ENCODE assay signal across 8 cellular contexts in the genomic region with DNA sequence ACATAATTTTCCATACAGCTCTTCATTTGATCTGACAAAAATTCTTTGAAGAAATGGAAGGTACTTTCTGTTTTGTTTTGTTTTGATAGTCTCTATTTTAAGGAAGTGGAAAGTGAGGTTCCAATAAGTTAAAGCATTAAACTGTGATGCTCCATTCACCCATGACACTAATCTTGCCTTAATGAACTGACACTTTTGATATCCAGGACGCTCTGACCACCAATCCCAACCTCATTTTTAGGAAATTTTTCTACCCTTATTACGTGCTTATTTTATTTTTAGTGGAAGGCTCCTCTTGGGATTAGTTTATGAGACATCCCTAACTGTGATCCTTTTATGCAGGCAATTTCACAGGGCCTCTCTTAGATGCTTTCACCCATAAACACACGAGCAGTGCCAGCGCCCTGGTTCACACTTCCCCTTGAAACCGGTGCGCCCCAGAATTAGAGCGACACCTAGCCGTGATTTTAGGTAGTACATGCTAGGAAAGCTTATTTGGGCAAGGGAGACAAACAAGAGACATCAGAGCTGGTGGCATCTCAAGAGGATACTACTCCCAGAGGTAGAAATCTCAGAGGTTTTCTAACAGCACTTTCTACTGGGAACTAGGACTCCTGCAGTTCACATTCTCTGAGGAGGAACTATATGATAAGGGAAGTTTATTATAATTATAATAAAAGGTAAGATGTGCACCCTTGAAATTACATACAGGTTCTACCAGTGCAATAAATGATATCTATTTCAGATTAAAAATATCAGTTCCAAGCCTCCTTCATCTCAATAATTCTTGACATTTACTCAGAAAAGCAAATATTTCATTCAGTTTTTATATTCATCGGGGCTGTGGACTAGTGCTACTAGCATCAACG.
DNase-seq lines count a peak whose midpoint lies in the region; ATAC-seq and TF ChIP-seq lines count a peak whose summit lies in the region.

No MANE protein-coding gene starts in this region.

- TF ChIP-seq CTCF in DND-41 (IDR thresholded peaks at IDR 0.05; ENCODE audit: borderline replicate concordance, extremely low read depth, low read length, poor library complexity, severe bottlenecking) (peak; percentile 97), OCI-LY3 (IDR thresholded peaks at IDR 0.05; ENCODE audit: low read depth, low read length) (peak; percentile 93), fibroblast of mammary gland (conservative IDR thresholded peaks at IDR 0.05; ENCODE audit: control insufficient read depth, insufficient read depth, low read depth, low read length) (peak; percentile 92), neural progenitor cell (IDR thresholded peaks at IDR 0.05) (peak; percentile 86)

- H4K20me1 ChIP-seq in DND-41 (ENCODE audit: insufficient read depth, low read length) = no peaks in the 10 kb centered on the region
- H4K20me1 ChIP-seq in OCI-LY3 (ENCODE audit: insufficient read depth, low read length) = no peaks in the 10 kb centered on the region
- no peaks in the 10 kb centered on the region for H4K20me1 ChIP-seq in neural progenitor cell (ENCODE audit: low read depth)

- H3K79me2 ChIP-seq in DND-41 (ENCODE audit: insufficient read depth, low read length) (no peaks in the 10 kb centered on the region), OCI-LY3 (ENCODE audit: low read length) (no peaks in the 10 kb centered on the region), neural progenitor cell (ENCODE audit: low read depth) (no peaks in the 10 kb centered on the region)

- H3K4me3 Mint-ChIP-seq in IgD-negative memory B cell (peak overlapping the region; percentile 9 to 69 (median 62)), neural progenitor cell (no peak overlapping the region)
- peak overlapping the region; percentile 57 for H3K4me3 Mint-ChIP-seq in activated T-cell treated with anti-CD3 and anti-CD28 coated beads, Interleukin-2, amount 50 U/mL, for 4 hours
- peak overlapping the region; percentile 65 to 69 for H3K4me3 Mint-ChIP-seq in stimulated activated naive CD8-positive, alpha-beta T cell treated with anti-CD3 and anti-CD28 coated beads, Interleukin-15, amount 100 ng/mL, for 72 hours

- ATAC-seq in DND-41 (ENCODE audit: insufficient read depth, low read depth) = peak; percentile 96
- peak; percentile 71 for ATAC-seq in GM21619 (IDR thresholded peaks at IDR 0.05; ENCODE audit: unreplicated experiment)
- peak; percentile 85 for ATAC-seq in activated T-cell treated with anti-CD3 and anti-CD28 coated beads, Interleukin-2, amount 50 U/mL, for 4 hours
- peak; percentile 90 for ATAC-seq in stimulated activated naive CD8-positive, alpha-beta T cell treated with anti-CD3 and anti-CD28 coated beads, Interleukin-15, amount 100 ng/mL, for 72 hours

- DNase-seq in DND-41 = peak; percentile 90
- peak; percentile 61 for DNase-seq in activated T-cell treated with anti-CD3 and anti-CD28 coated beads, Interleukin-2, amount 50 U/mL, for 4 hours
- peak; percentile 85 for DNase-seq in fibroblast of mammary gland (ENCODE audit: low read depth)
- peak; percentile 74 for DNase-seq in neural progenitor cell (ENCODE audit: low spot score)
- peak; percentile 77 to 84 for DNase-seq in stimulated activated naive CD8-positive, alpha-beta T cell treated with anti-CD3 and anti-CD28 coated beads, Interleukin-15, amount 100 ng/mL, for 72 hours

- H3K9ac ChIP-seq in DND-41 (ENCODE audit: low read depth, low read length) (peak overlapping the region; percentile 36; the same call in 1 of the 2 replicates), OCI-LY3 (ENCODE audit: low read length) (peak overlapping the region; percentile 19; the same call in 1 of the 2 replicates), neural progenitor cell (no peak overlapping the region)

- H3K4me1 ChIP-seq in DND-41 (ENCODE audit: insufficient read depth, low read length) = peaks cover 23% of the 10 kb centered on the region
- peaks cover 24% of the 10 kb centered on the region for H3K4me1 ChIP-seq in OCI-LY3 (ENCODE audit: low read length)
- no peaks in the 10 kb centered on the region for H3K4me1 ChIP-seq in neural progenitor cell

- peak overlapping the region; percentile 54 for H3K4me2 ChIP-seq in DND-41 (ENCODE audit: insufficient read depth, low read length)
- H3K4me2 ChIP-seq in OCI-LY3 (ENCODE audit: low read length) = peak overlapping the region; percentile 65
- H3K4me2 ChIP-seq in neural progenitor cell = no peak overlapping the region

- H3K27ac ChIP-seq in DND-41 (ENCODE audit: low read length) (peak overlapping the region; percentile 70), OCI-LY3 (ENCODE audit: low read length) (peak overlapping the region; percentile 11; the same call in 1 of the 2 replicates), neural progenitor cell (no peak overlapping the region)

- no peaks in the 10 kb centered on the region for H3K9me3 ChIP-seq in DND-41 (ENCODE audit: insufficient read depth, low read length, severe bottlenecking)
- no peaks in the 10 kb centered on the region for H3K9me3 ChIP-seq in OCI-LY3 (ENCODE audit: insufficient read depth, low read length)
- H3K9me3 ChIP-seq in neural progenitor cell (ENCODE audit: low read depth) = no peaks in the 10 kb centered on the region

- H3K27ac Mint-ChIP-seq in IgD-negative memory B cell (peak overlapping the region; percentile 76 to 95 (median 84)), neural progenitor cell (no peak overlapping the region)
- H3K27ac Mint-ChIP-seq in stimulated activated naive CD8-positive, alpha-beta T cell treated with anti-CD3 and anti-CD28 coated beads, Interleukin-15, amount 100 ng/mL, for 72 hours = peak overlapping the region; percentile 1 to 63

- H3K36me3 Mint-ChIP-seq in IgD-negative memory B cell (no peaks in the 10 kb centered on the region), neural progenitor cell (no peaks in the 10 kb centered on the region)
- H3K36me3 Mint-ChIP-seq in activated T-cell treated with anti-CD3 and anti-CD28 coated beads, Interleukin-2, amount 50 U/mL, for 4 hours (ENCODE audit: insufficient read depth) = no peaks in the 10 kb centered on the region

- no peaks in the 10 kb centered on the region for H3K27me3 ChIP-seq in DND-41 (ENCODE audit: insufficient read depth, low read length, poor library complexity)
- no peaks in the 10 kb centered on the region for H3K27me3 ChIP-seq in OCI-LY3 (ENCODE audit: low read depth, low read length)
- no peaks in the 10 kb centered on the region for H3K27me3 ChIP-seq in neural progenitor cell

- H3K36me3 ChIP-seq in DND-41 (ENCODE audit: insufficient read depth, low read length) (no peaks in the 10 kb centered on the region), OCI-LY3 (replicated peaks; ENCODE audit: low read depth, low read length) (no peaks in the 10 kb centered on the region), neural progenitor cell (no peaks in the 10 kb centered on the region)

- H3K4me1 Mint-ChIP-seq in IgD-negative memory B cell = peaks cover 19 to 34% (median 29%) of the 10 kb centered on the region in 3 donors
- peaks cover 8% of the 10 kb centered on the region for H3K4me1 Mint-ChIP-seq in activated T-cell treated with anti-CD3 and anti-CD28 coated beads, Interleukin-2, amount 50 U/mL, for 4 hours (ENCODE audit: low read depth)
- H3K4me1 Mint-ChIP-seq in neural progenitor cell = peaks cover 7% of the 10 kb centered on the region
- H3K4me1 Mint-ChIP-seq in stimulated activated naive CD8-positive, alpha-beta T cell treated with anti-CD3 and anti-CD28 coated beads, Interleukin-15, amount 100 ng/mL, for 72 hours = peaks cover 18% of the 10 kb centered on the region

- H3K4me3 ChIP-seq in DND-41 (ENCODE audit: low read depth in 1 of 2, low read length in 2 of 2) (0 out of 4 replicates have a peak overlapping the region, but pooled peaks of 1 of the 2 experiments have one; percentile 29), OCI-LY3 (ENCODE audit: low read length) (peak overlapping the region; percentile 57), fibroblast of mammary gland (ENCODE audit: control insufficient read depth, low read depth, low read length) (no peak overlapping the region), neural progenitor cell (no peak overlapping the region)

- no peaks in the 10 kb centered on the region for H3F3A ChIP-seq in neural progenitor cell (ENCODE audit: low read depth)

- peak overlapping the region; percentile 77 for H2AFZ ChIP-seq in DND-41 (ENCODE audit: low read depth, low read length)
- peak overlapping the region; percentile 69 for H2AFZ ChIP-seq in OCI-LY3 (ENCODE audit: low read depth, low read length)
- no peak overlapping the region for H2AFZ ChIP-seq in neural progenitor cell (replicated peaks)

- H3K27me3 Mint-ChIP-seq in IgD-negative memory B cell = no peaks in the 10 kb centered on the region
- H3K27me3 Mint-ChIP-seq in activated T-cell treated with anti-CD3 and anti-CD28 coated beads, Interleukin-2, amount 50 U/mL, for 4 hours (ENCODE audit: low read depth) = no peaks in the 10 kb centered on the region
- H3K27me3 Mint-ChIP-seq in neural progenitor cell (ENCODE audit: insufficient read depth, low read depth) = no peaks in the 10 kb centered on the region
- H3K27me3 Mint-ChIP-seq in stimulated activated naive CD8-positive, alpha-beta T cell treated with anti-CD3 and anti-CD28 coated beads, Interleukin-15, amount 100 ng/mL, for 72 hours = no peaks in the 10 kb centered on the region

- H3K9me3 Mint-ChIP-seq in IgD-negative memory B cell (no peaks in the 10 kb centered on the region), neural progenitor cell (no peaks in the 10 kb centered on the region)
- H3K9me3 Mint-ChIP-seq in activated T-cell treated with anti-CD3 and anti-CD28 coated beads, Interleukin-2, amount 50 U/mL, for 4 hours = no peaks in the 10 kb centered on the region
- H3K9me3 Mint-ChIP-seq in stimulated activated naive CD8-positive, alpha-beta T cell treated with anti-CD3 and anti-CD28 coated beads, Interleukin-15, amount 100 ng/mL, for 72 hours = no peaks in the 10 kb centered on the region
